10 cellular contexts compared by ENCODE assay signal in genomic region chr3:52539010-52539653, GRCh38. TPM values are rescaled to one million over a fixed set of nuclear protein-coding genes. Genes with fewer than 3 reads are reported as not detected.
DNase-seq lines count a peak whose midpoint lies in the region; ATAC-seq and TF ChIP-seq lines count a peak whose summit lies in the region.
"Had no signal": no experiment of that assay in that cellular context is flagged by ENCODE, and none has a peak within 500 bp of the region (broad histone marks: within the 10 kb centered on the region; RNA-seq: fewer than 3 reads in every experiment).

No MANE protein-coding gene starts in this region.

- no TSS peak for BruUV-seq in PC-9 (replicated peaks; lab: Mats Ljungman, UMichigan)

- CTCF ChIA-PET in PC-9 (lab: Charles Lee), result no interaction called here

- H3K9me3 ChIP-seq in PC-9 (ENCODE audit: insufficient read depth, low read depth), result no peaks in the 10 kb centered on the region
- H3K9me3 ChIP-seq in smooth muscle cell (replicated peaks; ENCODE audit: low read depth), result no peaks in the 10 kb centered on the region
- H3K9me3 ChIP-seq in left lung, result no peaks in the 10 kb centered on the region

- H4K20me1 ChIP-seq in PC-9 (ENCODE audit: insufficient read depth) (peaks cover 5% of the 10 kb centered on the region; the same call in 1 of the 2 replicates), smooth muscle cell (ENCODE audit: low read depth) (peaks cover 51% of the 10 kb centered on the region)

- intact Hi-C loops in PC-9 (cut with micrococcal nuclease; ENCODE audit: unreplicated experiment) (no loop called here), left lung (cut with DNase I) (loop anchor here in 1 of 2 donors (10.0 kb wide), 1 partner anchor 74 kb away; no protein-coding TSS in a partner anchor)
- intact Hi-C loops in dendritic cell treated with granulocyte-macrophage colony-stimulating factor and Interleukin-4, amounts not matched to agents 40 ng/mL and 50 ng/mL, for 4 days (cut with micrococcal nuclease), result loop anchor here (5.0 kb wide), 1 partner anchor 82 kb away; the partner anchor contains the start of gene NISCH

- DNase-seq in activated CD8-positive, alpha-beta memory T cell treated with anti-CD3 and anti-CD28 coated beads for 24 hours, result peak; percentile 52
- DNase-seq in activated CD8-positive, alpha-beta memory T cell treated with anti-CD3 and anti-CD28 coated beads, Interleukin-2, amount 50 U/mL, for 4 hours, result no peak
- no peak for DNase-seq in PC-9
- DNase-seq in smooth muscle cell (lab: John Stamatoyannopoulos, UW; ENCODE audit: unreplicated experiment), result no peak
- DNase-seq in NCI-H82 treated with DMSO at 0.1 percent for 48 hours (lab: John Stamatoyannopoulos, UW; ENCODE audit: unreplicated experiment), result no peak
- DNase-seq in left lung, result no peak
- DNase-seq in midbrain (lab: John Stamatoyannopoulos, UW), result no peak
- DNase-seq: GOT3 had no signal

- H3K27me3 Mint-ChIP-seq in dendritic cell treated with granulocyte-macrophage colony-stimulating factor and Interleukin-4, amounts not matched to agents 40 ng/mL and 50 ng/mL, for 4 days, result peaks cover 2% of the 10 kb centered on the region

- no peaks in the 10 kb centered on the region for H3K9me2 ChIP-seq in PC-9 (ENCODE audit: insufficient read depth)

- 96% methylated on average over 5 of the region's 5 CpGs for WGBS in smooth muscle cell (ENCODE audit: low lambda C conversion rate)

- peaks cover 33% of the 10 kb centered on the region for H3K79me2 ChIP-seq in PC-9 (ENCODE audit: low read depth)
- H3K79me2 ChIP-seq in smooth muscle cell (ENCODE audit: low read depth), result peaks cover 51% of the 10 kb centered on the region

- POLR2A ChIA-PET in PC-9 (lab: Charles Lee; ENCODE audit: unreplicated experiment), result no interaction called here

- H3K4me1 Mint-ChIP-seq in dendritic cell treated with granulocyte-macrophage colony-stimulating factor and Interleukin-4, amounts not matched to agents 40 ng/mL and 50 ng/mL, for 4 days (ENCODE audit: low read depth), result peaks cover 54% of the 10 kb centered on the region

- no peaks in the 10 kb centered on the region for H3K36me3 ChIP-seq in PC-9 (ENCODE audit: low read depth)
- no peaks in the 10 kb centered on the region for H3K36me3 ChIP-seq in smooth muscle cell (ENCODE audit: low read depth)
- peaks cover 0 to 23% of the 10 kb centered on the region in 2 donors for H3K36me3 ChIP-seq in left lung

- peaks cover 22% of the 10 kb centered on the region; the same call in 1 of the 2 replicates for H3F3A ChIP-seq in PC-9 (ENCODE audit: insufficient read depth, low read depth)
- no peaks in the 10 kb centered on the region for H3F3A ChIP-seq in smooth muscle cell (ENCODE audit: low read depth)

- H3K27me3 ChIP-seq in PC-9 (ENCODE audit: insufficient read depth, low read depth) (no peaks in the 10 kb centered on the region), smooth muscle cell (ENCODE audit: low read depth) (no peaks in the 10 kb centered on the region), left lung (peaks cover 0 to 12% of the 10 kb centered on the region in 2 donors)

- peaks cover 21% of the 10 kb centered on the region for H3K4me1 ChIP-seq in PC-9 (replicated peaks; ENCODE audit: insufficient read depth)
- peaks cover 25% of the 10 kb centered on the region for H3K4me1 ChIP-seq in smooth muscle cell (ENCODE audit: low read depth)
- peaks cover 13 to 59% of the 10 kb centered on the region in 2 donors for H3K4me1 ChIP-seq in left lung

- H3K4me2 ChIP-seq in PC-9 (peak overlapping the region; percentile 100; the same call in 1 of the 2 replicates), smooth muscle cell (peak overlapping the region; percentile 93)

- H2AFZ ChIP-seq in PC-9, result no peak overlapping the region
- H2AFZ ChIP-seq in smooth muscle cell (ENCODE audit: low read depth), result no peak overlapping the region

- no peak for ATAC-seq in left lung

- H3K27ac ChIP-seq in PC-9 (no peak overlapping the region), smooth muscle cell (ENCODE audit: low read depth) (no peak overlapping the region), left lung (no peak overlapping the region)

- H3K9ac ChIP-seq in smooth muscle cell (ENCODE audit: low read depth), result no peak overlapping the region

- peak overlapping the region; percentile 80 for H3K4me3 Mint-ChIP-seq in dendritic cell treated with granulocyte-macrophage colony-stimulating factor and Interleukin-4, amounts not matched to agents 40 ng/mL and 50 ng/mL, for 4 days

- H3K4me3 ChIP-seq in PC-9 (no peak overlapping the region), smooth muscle cell (no peak overlapping the region), left lung (peak overlapping the region in 1 of 2 donors; percentile 80)

- H3K36me3 Mint-ChIP-seq in dendritic cell treated with granulocyte-macrophage colony-stimulating factor and Interleukin-4, amounts not matched to agents 40 ng/mL and 50 ng/mL, for 4 days (ENCODE audit: low read depth), result peaks cover 74% of the 10 kb centered on the region

- H3K27ac Mint-ChIP-seq in dendritic cell treated with granulocyte-macrophage colony-stimulating factor and Interleukin-4, amounts not matched to agents 40 ng/mL and 50 ng/mL, for 4 days, result peak overlapping the region; percentile 19

- no peaks in the 10 kb centered on the region for H3K9me3 Mint-ChIP-seq in dendritic cell treated with granulocyte-macrophage colony-stimulating factor and Interleukin-4, amounts not matched to agents 40 ng/mL and 50 ng/mL, for 4 days

- no peak for TF ChIP-seq CTCF in PC-9 (conservative IDR thresholded peaks at IDR 0.05)
- TF ChIP-seq CTCF in smooth muscle cell (IDR thresholded peaks at IDR 0.05; ENCODE audit: borderline replicate concordance, insufficient read depth, poor library complexity, severe bottlenecking), result no peak
- no peak for TF ChIP-seq CTCF in left lung (IDR thresholded peaks at IDR 0.05)

RNA-seq across cellular contexts. Expression of gene UQCC5, which starts 2.7 kb away (rescaled TPM):
- total RNA-seq in PC-9 (2021) (13.3 and 16.5 TPM in 2 replicates), smooth muscle cell (0.76 and 0.90 TPM in 2 replicates), left lung (10 to 100 TPM; 19.0 to 20.4 TPM)
- 33.0 and 40.3 TPM in 2 replicates for polyA plus RNA-seq in smooth muscle cell

RNA-seq across cellular contexts. Expression of gene NT5DC2, which starts 5.5 kb away (rescaled TPM):
- total RNA-seq in PC-9 (2021) (172 and 215 TPM in 2 replicates), smooth muscle cell (156 and 207 TPM in 2 replicates), left lung (10 to 100 TPM; 81.8 to 83.1 TPM)
- 229 and 248 TPM in 2 replicates for polyA plus RNA-seq in smooth muscle cell

RNA-seq across cellular contexts. Expression of gene STAB1, which starts 44.0 kb away (rescaled TPM):
- total RNA-seq in PC-9 (2021) (0.04 TPM in 1 of 2 replicates, not detected in the other), smooth muscle cell (0.22 TPM in 1 of 2 replicates, not detected in the other), left lung (100 to 1,000 TPM; 122 to 334 TPM)
- polyA plus RNA-seq in smooth muscle cell, result 0.25 and 0.31 TPM in 2 replicates
- total RNA-seq: NCI-H460 had no signal

Comparison
In these comparisons a context has a peak if more than half of its experiments do, and no peak if none do; other contexts are left out.
1. RNA of gene STAB1, which starts 44.0 kb away (total RNA-seq): 122 to 334 TPM in left lung; 0.22 TPM in smooth muscle cell and 0.04 TPM in PC-9; every median in the first group is over 100 times any median in the second.